ENCODE assay signal across 1 cellular context in the genomic region with DNA sequence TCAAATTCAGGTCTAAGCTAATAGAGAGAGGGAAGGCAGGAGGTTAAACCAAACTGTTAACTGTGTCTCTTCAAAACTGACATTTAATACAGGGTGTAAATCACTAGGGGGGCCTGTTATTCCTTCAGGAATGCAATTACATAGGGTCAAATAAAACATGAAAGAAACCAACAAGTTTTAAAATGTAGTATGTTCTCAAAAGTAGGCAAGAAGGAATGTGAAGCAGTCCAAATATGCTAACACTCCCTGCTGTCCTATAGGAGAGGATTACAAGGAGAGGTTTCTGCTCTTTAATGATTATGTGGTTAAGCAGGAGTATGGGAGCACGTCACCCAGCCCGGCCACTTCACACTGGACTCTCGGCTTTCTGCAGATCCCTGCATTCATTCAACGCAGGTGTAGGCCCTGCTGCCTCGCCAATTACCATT.
TF ChIP-seq lines count a peak whose summit lies in the region.

No MANE protein-coding gene starts in this region.

TF ChIP-seq in GM23338, 12 proteins besides CTCF, POLR2A, EP300 and RAD21 (continued from another document):
- TF ChIP-seq, protein P1, sequence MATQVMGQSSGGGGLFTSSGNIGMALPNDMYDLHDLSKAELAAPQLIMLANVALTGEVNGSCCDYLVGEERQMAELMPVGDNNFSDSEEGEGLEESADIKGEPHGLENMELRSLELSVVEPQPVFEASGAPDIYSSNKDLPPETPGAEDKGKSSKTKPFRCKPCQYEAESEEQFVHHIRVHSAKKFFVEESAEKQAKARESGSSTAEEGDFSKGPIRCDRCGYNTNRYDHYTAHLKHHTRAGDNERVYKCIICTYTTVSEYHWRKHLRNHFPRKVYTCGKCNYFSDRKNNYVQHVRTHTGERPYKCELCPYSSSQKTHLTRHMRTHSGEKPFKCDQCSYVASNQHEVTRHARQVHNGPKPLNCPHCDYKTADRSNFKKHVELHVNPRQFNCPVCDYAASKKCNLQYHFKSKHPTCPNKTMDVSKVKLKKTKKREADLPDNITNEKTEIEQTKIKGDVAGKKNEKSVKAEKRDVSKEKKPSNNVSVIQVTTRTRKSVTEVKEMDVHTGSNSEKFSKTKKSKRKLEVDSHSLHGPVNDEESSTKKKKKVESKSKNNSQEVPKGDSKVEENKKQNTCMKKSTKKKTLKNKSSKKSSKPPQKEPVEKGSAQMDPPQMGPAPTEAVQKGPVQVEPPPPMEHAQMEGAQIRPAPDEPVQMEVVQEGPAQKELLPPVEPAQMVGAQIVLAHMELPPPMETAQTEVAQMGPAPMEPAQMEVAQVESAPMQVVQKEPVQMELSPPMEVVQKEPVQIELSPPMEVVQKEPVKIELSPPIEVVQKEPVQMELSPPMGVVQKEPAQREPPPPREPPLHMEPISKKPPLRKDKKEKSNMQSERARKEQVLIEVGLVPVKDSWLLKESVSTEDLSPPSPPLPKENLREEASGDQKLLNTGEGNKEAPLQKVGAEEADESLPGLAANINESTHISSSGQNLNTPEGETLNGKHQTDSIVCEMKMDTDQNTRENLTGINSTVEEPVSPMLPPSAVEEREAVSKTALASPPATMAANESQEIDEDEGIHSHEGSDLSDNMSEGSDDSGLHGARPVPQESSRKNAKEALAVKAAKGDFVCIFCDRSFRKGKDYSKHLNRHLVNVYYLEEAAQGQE (IDR thresholded peaks at IDR 0.05; ENCODE audit: unreplicated experiment) = no peak
- no peak for TF ChIP-seq ZNF114 (CRISPR knock-in tag; IDR thresholded peaks at IDR 0.05)
